Comparison of ENCODE assay signal across 1 cellular context in the genomic region with DNA sequence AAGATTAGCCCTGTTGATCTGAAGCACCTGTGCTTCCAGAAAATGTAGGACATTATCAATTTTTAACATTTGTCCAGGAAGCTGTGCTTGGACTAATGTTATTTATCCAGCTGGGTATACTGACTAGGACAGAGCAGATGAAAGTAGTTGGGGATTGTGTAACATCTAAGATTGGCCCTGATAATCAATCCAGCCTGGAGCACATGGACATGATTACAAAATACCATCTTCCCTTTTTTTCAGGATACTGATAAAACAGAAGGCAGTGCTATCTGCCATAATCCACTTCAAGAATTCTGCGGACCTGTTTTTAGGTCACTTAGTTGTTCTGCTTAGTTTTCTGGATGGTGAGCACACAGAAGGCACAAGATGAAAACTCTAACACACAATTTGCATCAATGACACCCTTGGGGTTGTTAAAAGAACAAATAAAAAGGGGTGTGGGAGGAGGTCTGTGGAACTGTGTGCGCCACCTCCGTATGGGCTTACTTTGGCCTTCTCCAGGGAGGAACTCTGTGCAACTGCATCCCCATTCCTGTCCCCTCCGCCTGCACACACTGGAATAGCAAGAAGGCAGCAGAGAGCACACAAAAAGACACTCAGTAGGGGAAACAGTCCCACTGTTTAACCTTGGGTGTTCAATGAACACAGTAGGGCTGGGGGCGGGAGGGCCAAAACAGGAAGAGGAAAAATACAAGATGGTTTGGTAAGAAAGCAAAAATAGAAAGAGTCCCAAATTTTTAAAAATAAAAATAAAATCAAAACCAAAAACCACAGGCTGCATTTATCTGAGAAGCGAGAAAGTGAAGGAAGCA.
TF ChIP-seq lines count a peak whose summit lies in the region.

No MANE protein-coding gene starts in this region.

TF ChIP-seq in endothelial cell of umbilical vein, 7 proteins besides CTCF, POLR2A, EP300 and RAD21 (continued from another document):
- no peak for TF ChIP-seq EZH2 (IDR thresholded peaks at IDR 0.05; ENCODE audit: borderline replicate concordance, low read depth, low read length, severe bottlenecking)
